Comparison of ENCODE assay signal across 18 cellular contexts in genomic region chr9:29044959-29045358, GRCh38.
DNase-seq lines count a peak whose midpoint lies in the region; ATAC-seq and TF ChIP-seq lines count a peak whose summit lies in the region.
"Had no signal": no experiment of that assay in that cellular context is flagged by ENCODE, and none has a peak within 500 bp of the region (broad histone marks: within the 10 kb centered on the region; RNA-seq: fewer than 3 reads in every experiment).

No MANE protein-coding gene starts in this region.

- no peaks in the 10 kb centered on the region for H4K20me1 ChIP-seq in smooth muscle cell (ENCODE audit: low read depth)

- H3F3A ChIP-seq in smooth muscle cell (ENCODE audit: low read depth) = no peaks in the 10 kb centered on the region

- POLR2A ChIA-PET in HEK293 (lab: Yijun Ruan, JAX) = no interaction called here

- no peak overlapping the region for H3K9ac ChIP-seq in smooth muscle cell (ENCODE audit: low read depth)

- 73% methylated on average over 2 of the region's 2 CpGs for WGBS in smooth muscle cell (ENCODE audit: low lambda C conversion rate)
- WGBS in heart left ventricle, 4 donors = 72 to 78% (median 77%) methylated on average over 2 of the region's 2 CpGs

- no peaks in the 10 kb centered on the region for H3K27me3 Mint-ChIP-seq in activated T-helper 17 cell treated with anti-CD3 and anti-CD28 coated beads, Interleukin-2, amount 50 U/mL, for 72 hours
- H3K27me3 Mint-ChIP-seq: memory B cell had no signal

- TF ChIP-seq CTCF in HEK293 (tag by site-specific recombination; IDR thresholded peaks at IDR 0.05) (no peak), smooth muscle cell (IDR thresholded peaks at IDR 0.05; ENCODE audit: borderline replicate concordance, insufficient read depth, poor library complexity, severe bottlenecking) (no peak), heart left ventricle (IDR thresholded peaks at IDR 0.05) (no peak)

- no peak for TF ChIP-seq POLR2A in heart left ventricle (IDR thresholded peaks at IDR 0.05)

- DNase-seq in RPMI7951 (ENCODE audit: low read depth) (peak; percentile 12), smooth muscle cell (lab: John Stamatoyannopoulos, UW; ENCODE audit: unreplicated experiment) (no peak), DMS153 (lab: John Stamatoyannopoulos, UW) (no peak), heart left ventricle (no peak)
- DNase-seq: activated CD4-positive, CD25-positive, alpha-beta regulatory T cell treated with anti-CD3 and anti-CD28 coated beads, Interleukin-2, amount 50 U/mL, for 72 hours; caudate nucleus; esophagus squamous epithelium; natural killer cell; NCI-H1694; posterior cingulate gyrus; spleen; T1000 had no signal

- H3K9me3 Mint-ChIP-seq in activated T-helper 17 cell treated with anti-CD3 and anti-CD28 coated beads, Interleukin-2, amount 50 U/mL, for 72 hours = peaks cover 5% of the 10 kb centered on the region
- H3K9me3 Mint-ChIP-seq: memory B cell had no signal

- H3K9me3 ChIP-seq in HEK293 (ENCODE audit: control insufficient read depth, insufficient read depth, low read depth, low read length) (no peaks in the 10 kb centered on the region), smooth muscle cell (replicated peaks; ENCODE audit: low read depth) (no peaks in the 10 kb centered on the region), heart left ventricle (no peaks in the 10 kb centered on the region)
- H3K9me3 ChIP-seq: esophagus squamous epithelium, SJSA1, suprapubic skin had no signal

- no peaks in the 10 kb centered on the region for H3K4me1 ChIP-seq in HEK293 (ENCODE audit: control insufficient read depth, insufficient read depth, low read length)
- no peaks in the 10 kb centered on the region for H3K4me1 ChIP-seq in smooth muscle cell (ENCODE audit: low read depth)
- H3K4me1 ChIP-seq in heart left ventricle = no peaks in the 10 kb centered on the region
- H3K4me1 ChIP-seq: esophagus squamous epithelium, SJSA1, spleen, suprapubic skin had no signal

- no peak overlapping the region for H3K27ac Mint-ChIP-seq in activated T-helper 17 cell treated with anti-CD3 and anti-CD28 coated beads, Interleukin-2, amount 50 U/mL, for 72 hours
- H3K27ac Mint-ChIP-seq: memory B cell, natural killer cell had no signal

- intact Hi-C loops in heart left ventricle (cut with DNase I) = no loop called here

- H3K4me3 ChIP-seq in HEK293 (ENCODE audit: low read depth, low read length) (no peak overlapping the region), smooth muscle cell (no peak overlapping the region), heart left ventricle (no peak overlapping the region)
- H3K4me3 ChIP-seq: esophagus squamous epithelium, SJSA1, spleen, suprapubic skin had no signal

- H3K79me2 ChIP-seq in smooth muscle cell (ENCODE audit: low read depth) = peaks cover 33% of the 10 kb centered on the region

- H2AFZ ChIP-seq in smooth muscle cell (ENCODE audit: low read depth) = no peak overlapping the region

- H3K36me3 ChIP-seq in HEK293 (ENCODE audit: control insufficient read depth in 2 of 2, insufficient read depth in 1 of 2, low read length in 2 of 2) (no peaks in the 10 kb centered on the region), smooth muscle cell (ENCODE audit: low read depth) (no peaks in the 10 kb centered on the region), heart left ventricle (no peaks in the 10 kb centered on the region)
- H3K36me3 ChIP-seq: esophagus squamous epithelium, SJSA1, spleen, suprapubic skin had no signal

- CTCF ChIA-PET in HEK293 (lab: Yijun Ruan, JAX) = no interaction called here

- no peak overlapping the region for H3K4me3 Mint-ChIP-seq in activated T-helper 17 cell treated with anti-CD3 and anti-CD28 coated beads, Interleukin-2, amount 50 U/mL, for 72 hours
- H3K4me3 Mint-ChIP-seq: memory B cell, natural killer cell had no signal

- H3K27ac ChIP-seq in HEK293 (ENCODE audit: extremely low read depth, low read depth, low read length) = no peak overlapping the region
- peak overlapping the region; percentile 58 for H3K27ac ChIP-seq in smooth muscle cell (ENCODE audit: low read depth)
- H3K27ac ChIP-seq in heart left ventricle = no peak overlapping the region
- H3K27ac ChIP-seq: esophagus squamous epithelium, SJSA1, spleen, suprapubic skin had no signal

- no peaks in the 10 kb centered on the region for H3K36me3 Mint-ChIP-seq in activated T-helper 17 cell treated with anti-CD3 and anti-CD28 coated beads, Interleukin-2, amount 50 U/mL, for 72 hours (ENCODE audit: low read depth)
- H3K36me3 Mint-ChIP-seq: memory B cell, natural killer cell had no signal

- no peak overlapping the region for H3K4me2 ChIP-seq in smooth muscle cell

- H3K4me1 Mint-ChIP-seq in activated T-helper 17 cell treated with anti-CD3 and anti-CD28 coated beads, Interleukin-2, amount 50 U/mL, for 72 hours = no peaks in the 10 kb centered on the region
- H3K4me1 Mint-ChIP-seq: memory B cell had no signal

- H3K27me3 ChIP-seq in smooth muscle cell (ENCODE audit: low read depth) (no peaks in the 10 kb centered on the region), heart left ventricle (no peaks in the 10 kb centered on the region)
- H3K27me3 ChIP-seq: esophagus squamous epithelium, SJSA1, spleen, suprapubic skin had no signal

- peak; percentile 81 for ATAC-seq in esophagus mucosa
- no peak for ATAC-seq in heart left ventricle
- no peak for ATAC-seq in activated T-helper 17 cell treated with anti-CD3 and anti-CD28 coated beads, Interleukin-2, amount 50 U/mL, for 72 hours (replicated peaks)
- ATAC-seq: natural killer cell had no signal

TF ChIP-seq in HEK293, 187 proteins besides CTCF, POLR2A, EP300 and RAD21:
- TF ChIP-seq ZNF311 (tag by site-specific recombination; IDR thresholded peaks at IDR 0.05; ENCODE audit: borderline replicate concordance) (no peak), MEIS1 (CRISPR knock-in tag; IDR thresholded peaks at IDR 0.05; ENCODE audit: borderline replicate concordance) (peak; percentile 77; the same call in 1 of the 2 replicates)
